8 cellular contexts compared by ENCODE assay signal in genomic region chr1:1000357-1001056, GRCh38. TPM values are rescaled to one million over a fixed set of nuclear protein-coding genes. Genes with fewer than 3 reads are reported as not detected.
DNase-seq lines count a peak whose midpoint lies in the region; TF ChIP-seq lines count a peak whose summit lies in the region.

No MANE protein-coding gene starts in this region.

- intact Hi-C loops in dendritic cell treated with granulocyte-macrophage colony-stimulating factor and Interleukin-4, amounts not matched to agents 40 ng/mL and 50 ng/mL, for 4 days (cut with micrococcal nuclease): no loop called here
- intact Hi-C loops in lower leg skin (cut with DNase I; ENCODE audit: low total_unique reads): no loop called here

- peak overlapping the region; percentile 58 for H3K4me3 Mint-ChIP-seq in dendritic cell treated with granulocyte-macrophage colony-stimulating factor and Interleukin-4, amounts not matched to agents 40 ng/mL and 50 ng/mL, for 4 days

- peak overlapping the region; percentile 50 for H3K4me3 ChIP-seq in lower leg skin (ENCODE audit: low read depth, poor library complexity, severe bottlenecking)

- WGBS in lower leg skin, 2 donors: 0 to 2% methylated on average over 35 to 41 of the region's 75 CpGs

- H3K27ac Mint-ChIP-seq in dendritic cell treated with granulocyte-macrophage colony-stimulating factor and Interleukin-4, amounts not matched to agents 40 ng/mL and 50 ng/mL, for 4 days: peak overlapping the region; percentile 32

- TF ChIP-seq CTCF in lower leg skin (IDR thresholded peaks at IDR 0.05): peak in 1 of 3 donors; percentile 61

- peaks cover 80% of the 10 kb centered on the region for H3K27me3 Mint-ChIP-seq in dendritic cell treated with granulocyte-macrophage colony-stimulating factor and Interleukin-4, amounts not matched to agents 40 ng/mL and 50 ng/mL, for 4 days

- H3K36me3 Mint-ChIP-seq in dendritic cell treated with granulocyte-macrophage colony-stimulating factor and Interleukin-4, amounts not matched to agents 40 ng/mL and 50 ng/mL, for 4 days (ENCODE audit: low read depth): no peaks in the 10 kb centered on the region

- no peak for TF ChIP-seq POLR2A in lower leg skin (IDR thresholded peaks at IDR 0.05)

- H3K4me1 Mint-ChIP-seq in dendritic cell treated with granulocyte-macrophage colony-stimulating factor and Interleukin-4, amounts not matched to agents 40 ng/mL and 50 ng/mL, for 4 days (ENCODE audit: low read depth): peaks cover 24% of the 10 kb centered on the region

- H3K9me3 Mint-ChIP-seq in dendritic cell treated with granulocyte-macrophage colony-stimulating factor and Interleukin-4, amounts not matched to agents 40 ng/mL and 50 ng/mL, for 4 days: no peaks in the 10 kb centered on the region

- peak in 2 of 3 experiments; percentile 82 to 87 for DNase-seq in NCI-H1417 (lab: John Stamatoyannopoulos, UW)
- no peak for DNase-seq in NCI-H1417 treated with DMSO at 0.1 percent for 48 hours (lab: John Stamatoyannopoulos, UW)
- peak; percentile 50 for DNase-seq in MV-4-11 (lab: John Stamatoyannopoulos, UW)
- DNase-seq in activated CD4-positive, alpha-beta T cell treated with anti-CD3 and anti-CD28 coated beads, Interleukin-2, amount 50 U/mL, for 48 hours: peak; percentile 68 to 69
- peak; percentile 64 to 96 for DNase-seq in lower leg skin (ENCODE audit: low spot score in 2 of 2)
- DNase-seq in stimulated activated CD4-positive, alpha-beta T cell treated with anti-CD3 and anti-CD28 coated beads, TNF-alpha, amount 100 ng/mL, for 4 hours (ENCODE audit: low read depth in 3 of 3): peak; percentile 43 to 66 (median 66)
- no peak for DNase-seq in NCI-H128 (lab: John Stamatoyannopoulos, UW; ENCODE audit: unreplicated experiment)

RNA-seq across cellular contexts. Expression of gene HES4, which starts 0.6 kb away (rescaled TPM):
- total RNA-seq in lower leg skin: 10 to 100 TPM; 30.4 to 70.4 (median 40.9) TPM

RNA-seq across cellular contexts. Expression of gene ISG15, which starts 12.8 kb away (rescaled TPM):
- 10 to 100 TPM in 1 of 4 donors, 1 to 10 TPM in 3; 3.6 to 12.9 (median 6.0) TPM for total RNA-seq in lower leg skin

RNA-seq across cellular contexts. Expression of gene PERM1, which starts 18.6 kb away (rescaled TPM):
- under 1 TPM in 3 of 4 donors, not detected in 1; 0.17 to 0.46 (median 0.29) TPM for total RNA-seq in lower leg skin

RNA-seq across cellular contexts. Expression of gene AGRN, which starts 19.4 kb away (rescaled TPM):
- 10 to 100 TPM; 36.9 to 55.8 (median 54.6) TPM for total RNA-seq in lower leg skin

RNA-seq across cellular contexts. Expression of gene PLEKHN1, which starts 34.2 kb away (rescaled TPM):
- 100 to 1,000 TPM in 1 of 4 donors, 10 to 100 TPM in 3; 38.7 to 109 (median 45.3) TPM for total RNA-seq in lower leg skin

Comparison
In these comparisons a context has a peak if more than half of its experiments do, and no peak if none do; other contexts are left out.
1. DNase-seq: peak in NCI-H1417 (2 of 3), MV-4-11 (single experiment), activated CD4-positive, alpha-beta T cell treated with anti-CD3 and anti-CD28 coated beads, Interleukin-2, amount 50 U/mL, for 48 hours (2 of 2), lower leg skin (2 of 2) and stimulated activated CD4-positive, alpha-beta T cell treated with anti-CD3 and anti-CD28 coated beads, TNF-alpha, amount 100 ng/mL, for 4 hours (3 of 3); none in NCI-H1417 treated with DMSO at 0.1 percent for 48 hours (single experiment) and NCI-H128 (single experiment).